1 cellular context compared by ENCODE assay signal in genomic region chr4:91924625-91925024, GRCh38.
TF ChIP-seq lines count a peak whose summit lies in the region.

No MANE protein-coding gene starts in this region.

TF ChIP-seq in H1, 55 proteins besides CTCF, POLR2A, EP300 and RAD21 (continued from another document):
- TF ChIP-seq CHD7 (IDR thresholded peaks at IDR 0.05; ENCODE audit: insufficient replicate concordance, low read length), result no peak
